14 cellular contexts compared by ENCODE assay signal in genomic region chr2:218386505-218387368, GRCh38. TPM values are rescaled to one million over a fixed set of nuclear protein-coding genes. Genes with fewer than 3 reads are reported as not detected.
DNase-seq lines count a peak whose midpoint lies in the region; ATAC-seq and TF ChIP-seq lines count a peak whose summit lies in the region.
"Had no signal": no experiment of that assay in that cellular context is flagged by ENCODE, and none has a peak within 500 bp of the region (broad histone marks: within the 10 kb centered on the region; RNA-seq: fewer than 3 reads in every experiment).

No MANE protein-coding gene starts in this region.

- H3K36me3 Mint-ChIP-seq in endothelial cell (ENCODE audit: low read depth, unreplicated experiment) (no peaks in the 10 kb centered on the region), naive B cell (no peaks in the 10 kb centered on the region)
- H3K36me3 Mint-ChIP-seq: T-cell had no signal

- ATAC-seq in stimulated activated naive CD8-positive, alpha-beta T cell treated with anti-CD3 and anti-CD28 coated beads, Interleukin-15, amount 100 ng/mL, for 72 hours, result peak; percentile 37
- ATAC-seq in stimulated activated naive CD8-positive, alpha-beta T cell treated with anti-CD3 and anti-CD28 coated beads, Interleukin-15, Interleukin-2, amounts not matched to agents 100 U/mL and 50 U/mL, for 24 hours, result no peak
- ATAC-seq in naive B cell (ENCODE audit: low read depth in 2 of 2) (no peak), GM19035 (IDR thresholded peaks at IDR 0.05; ENCODE audit: unreplicated experiment) (no peak)

- no peak for DNase-seq in stimulated activated naive CD8-positive, alpha-beta T cell treated with anti-CD3 and anti-CD28 coated beads, Interleukin-15, amount 100 ng/mL, for 72 hours
- no peak for DNase-seq in stimulated activated naive CD8-positive, alpha-beta T cell treated with anti-CD3 and anti-CD28 coated beads, Interleukin-15, Interleukin-2, amounts not matched to agents 100 U/mL and 50 U/mL, for 24 hours
- DNase-seq in endothelial cell (ENCODE audit: low spot score) (no peak), naive B cell (no peak), posterior cingulate gyrus (no peak), NCI-H1105 treated with DMSO at 0.1 percent for 48 hours (lab: John Stamatoyannopoulos, UW) (no peak), SIG-M5 treated with dmso at 0.1 percent for 504 hours (lab: John Stamatoyannopoulos, UW; ENCODE audit: unreplicated experiment) (no peak)
- DNase-seq: activated naive CD4-positive, alpha-beta T cell treated with Interleukin-2 at 50 U/mL for 16 hours; effector memory CD8-positive, alpha-beta T cell; GF-D8; occipital lobe had no signal

- no peaks in the 10 kb centered on the region for H3K9me3 Mint-ChIP-seq in stimulated activated naive CD8-positive, alpha-beta T cell treated with anti-CD3 and anti-CD28 coated beads, Interleukin-15, amount 100 ng/mL, for 72 hours
- H3K9me3 Mint-ChIP-seq in endothelial cell (ENCODE audit: unreplicated experiment) (no peaks in the 10 kb centered on the region), naive B cell (no peaks in the 10 kb centered on the region)
- H3K9me3 Mint-ChIP-seq: effector memory CD8-positive, alpha-beta T cell; T-cell had no signal

- peak overlapping the region; percentile 22 to 46 for H3K4me3 Mint-ChIP-seq in stimulated activated naive CD8-positive, alpha-beta T cell treated with anti-CD3 and anti-CD28 coated beads, Interleukin-15, amount 100 ng/mL, for 72 hours
- H3K4me3 Mint-ChIP-seq in endothelial cell (ENCODE audit: unreplicated experiment), result peak overlapping the region; percentile 47
- H3K4me3 Mint-ChIP-seq in naive B cell, result peak overlapping the region in 6 of 8 donors; percentile 20 to 77 (median 70)

- H3K27ac Mint-ChIP-seq in stimulated activated naive CD8-positive, alpha-beta T cell treated with anti-CD3 and anti-CD28 coated beads, Interleukin-15, amount 100 ng/mL, for 72 hours, result peak overlapping the region; percentile 19 to 39
- H3K27ac Mint-ChIP-seq in endothelial cell (ENCODE audit: unreplicated experiment) (no peak overlapping the region), naive B cell (peak overlapping the region in 1 of 6 donors; percentile 55)
- H3K27ac Mint-ChIP-seq: T-cell had no signal

- TF ChIP-seq CTCF in endothelial cell (IDR thresholded peaks at IDR 0.05; ENCODE audit: unreplicated experiment), result no peak

- intact Hi-C loops in posterior cingulate gyrus (cut with DNase I), result no loop called here

- peaks cover 18% of the 10 kb centered on the region for H3K4me1 Mint-ChIP-seq in stimulated activated naive CD8-positive, alpha-beta T cell treated with anti-CD3 and anti-CD28 coated beads, Interleukin-15, amount 100 ng/mL, for 72 hours
- H3K4me1 Mint-ChIP-seq in endothelial cell (ENCODE audit: unreplicated experiment) (peaks cover 3% of the 10 kb centered on the region), naive B cell (peaks cover 5 to 8% (median 7%) of the 10 kb centered on the region in 3 donors)

- H3K27me3 Mint-ChIP-seq in stimulated activated naive CD8-positive, alpha-beta T cell treated with anti-CD3 and anti-CD28 coated beads, Interleukin-15, amount 100 ng/mL, for 72 hours, result peaks cover 8% of the 10 kb centered on the region
- H3K27me3 Mint-ChIP-seq in endothelial cell (ENCODE audit: unreplicated experiment) (peaks cover 5% of the 10 kb centered on the region), naive B cell (peaks cover 0 to 15% (median 0%) of the 10 kb centered on the region in 3 donors)

RNA-seq across cellular contexts. Expression of gene SLC11A1, which starts 4.7 kb away (rescaled TPM):
- not detected for total RNA-seq in endothelial cell (ENCODE audit: unreplicated experiment)
- polyA plus RNA-seq in naive B cell (ENCODE audit: low read depth in 6 of 6), result 1 to 10 TPM in 4 of 6 donors, under 1 TPM in 2; 0.82 to 2.4 (median 1.1) TPM

RNA-seq across cellular contexts. Expression of gene CTDSP1, which starts 12.9 kb away (rescaled TPM):
- total RNA-seq in endothelial cell (ENCODE audit: unreplicated experiment), result 106 TPM
- 10 to 100 TPM in 5 of 6 donors, 1 to 10 TPM in 1; 10.0 to 13.8 (median 11.9) TPM for polyA plus RNA-seq in naive B cell (ENCODE audit: low read depth in 6 of 6)

RNA-seq across cellular contexts. Expression of gene CATIP, which starts 30.1 kb away (rescaled TPM):
- total RNA-seq in endothelial cell (ENCODE audit: unreplicated experiment), result not detected
- under 1 TPM in 1 of 6 donors, not detected in 5; 0.23 TPM for polyA plus RNA-seq in naive B cell (ENCODE audit: low read depth in 6 of 6)
- total RNA-seq: subcutaneous adipose tissue, T-cell had no signal

RNA-seq across cellular contexts. Expression of gene VIL1, which starts 32.2 kb away (rescaled TPM):
- 0.44 TPM for total RNA-seq in endothelial cell (ENCODE audit: unreplicated experiment)
- under 1 TPM; 0.06 to 0.43 (median 0.23) TPM for polyA plus RNA-seq in naive B cell (ENCODE audit: low read depth in 6 of 6)
- total RNA-seq: occipital lobe, subcutaneous adipose tissue had no signal
